In genomic region chr10:22414146-22414545, GRCh38 we compare ENCODE assay signal across 1 cellular context.
TF ChIP-seq lines count a peak whose summit lies in the region.

No MANE protein-coding gene starts in this region.

TF ChIP-seq in WTC11, 78 proteins besides CTCF, POLR2A, EP300 and RAD21 (continued from another document):
- no peak for TF ChIP-seq ZNF138 (CRISPR knock-in tag; conservative IDR thresholded peaks at IDR 0.05)
